In the genomic region with DNA sequence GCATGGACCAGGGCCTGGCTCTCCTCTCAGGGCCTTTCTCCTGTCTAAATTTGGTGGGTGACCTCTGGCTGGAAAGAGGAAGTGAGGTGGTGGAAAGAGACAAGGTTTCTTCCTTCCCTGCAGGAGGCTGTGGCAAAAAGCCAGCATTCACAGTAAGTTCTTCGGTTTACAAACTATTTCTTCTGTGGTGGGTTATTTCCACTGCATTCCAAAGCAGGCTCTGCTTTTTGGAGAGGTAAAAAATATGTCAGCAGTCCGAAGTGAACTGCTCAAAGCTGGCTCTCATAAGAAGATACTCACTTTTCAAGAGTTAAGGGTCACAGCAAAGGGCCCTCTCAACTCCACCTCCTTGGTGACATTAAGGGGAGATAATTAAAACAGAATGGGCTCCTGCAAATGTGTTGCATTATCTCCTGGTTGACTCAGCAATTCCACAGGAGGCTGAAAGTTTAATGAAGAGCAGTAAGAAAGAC, we compare ENCODE assay signal across 11 cellular contexts. TPM values are rescaled to one million over a fixed set of nuclear protein-coding genes. Genes with fewer than 3 reads are reported as not detected.
A peak's percentile ranks its signal among the peaks of the same experiment; 100 is the strongest.
DNase-seq lines count a peak whose midpoint lies in the region; ATAC-seq and TF ChIP-seq lines count a peak whose summit lies in the region.
"Had no signal": no experiment of that assay in that cellular context is flagged by ENCODE, and none has a peak within 500 bp of the region (broad histone marks: within the 10 kb centered on the region; RNA-seq: fewer than 3 reads in every experiment).

No MANE protein-coding gene starts in this region.

- POLR2A ChIA-PET in PC-9 (lab: Charles Lee; ENCODE audit: unreplicated experiment): no interaction called here

- no peaks in the 10 kb centered on the region for H4K20me1 ChIP-seq in PC-9 (ENCODE audit: insufficient read depth)

- CTCF ChIA-PET in PC-9 (lab: Charles Lee): no interaction called here

- no peak overlapping the region for H3K4me2 ChIP-seq in PC-9

- H3F3A ChIP-seq in PC-9 (ENCODE audit: insufficient read depth, low read depth): no peaks in the 10 kb centered on the region

- H3K4me3 ChIP-seq in left lung (no peak overlapping the region), PC-9 (no peak overlapping the region)

- TF ChIP-seq POLR2A in erythroblast (IDR thresholded peaks at IDR 0.05; ENCODE audit: low read length): no peak

- H2AFZ ChIP-seq in PC-9: no peak overlapping the region

- intact Hi-C loops in left lung (cut with DNase I): no loop called here
- intact Hi-C loops in PC-9 (cut with micrococcal nuclease; ENCODE audit: unreplicated experiment): no loop called here

- no peaks in the 10 kb centered on the region for H3K79me2 ChIP-seq in PC-9 (ENCODE audit: low read depth)

- H3K27ac ChIP-seq in left lung (no peak overlapping the region), PC-9 (no peak overlapping the region)
- H3K27ac ChIP-seq: RWPE1 had no signal

- no peaks in the 10 kb centered on the region for H3K9me2 ChIP-seq in PC-9 (ENCODE audit: insufficient read depth)

- ATAC-seq in GM18907 (IDR thresholded peaks at IDR 0.05; ENCODE audit: unreplicated experiment) (peak; percentile 51), GM19035 (IDR thresholded peaks at IDR 0.05; ENCODE audit: unreplicated experiment) (no peak), left lung (no peak)
- ATAC-seq: HCT116; natural killer cell treated with Interleukin-12 subunit alpha and Interleukin-12 subunit beta and Interleukin-15 and Interleukin-18, amount 100 ng/mL, for 72 hours had no signal

- H3K4me1 ChIP-seq in left lung (peaks cover 0 to 6% of the 10 kb centered on the region in 2 donors), PC-9 (replicated peaks; ENCODE audit: insufficient read depth) (no peaks in the 10 kb centered on the region)

- H3K36me3 ChIP-seq in left lung: no peaks in the 10 kb centered on the region
- H3K36me3 ChIP-seq in PC-9 (ENCODE audit: low read depth): no peaks in the 10 kb centered on the region

- no peak for TF ChIP-seq CTCF in left lung (IDR thresholded peaks at IDR 0.05)
- TF ChIP-seq CTCF in PC-9 (conservative IDR thresholded peaks at IDR 0.05): no peak

- H3K27me3 ChIP-seq in left lung (no peaks in the 10 kb centered on the region), PC-9 (ENCODE audit: insufficient read depth, low read depth) (no peaks in the 10 kb centered on the region)

- H3K9me3 ChIP-seq in left lung (no peaks in the 10 kb centered on the region), PC-9 (ENCODE audit: insufficient read depth, low read depth) (no peaks in the 10 kb centered on the region)

- no TSS peak for BruUV-seq in PC-9 (replicated peaks; lab: Mats Ljungman, UMichigan)

- DNase-seq in NCI-H69 (lab: John Stamatoyannopoulos, UW) (peak; percentile 69), erythroblast (lab: John Stamatoyannopoulos, UW) (peak; percentile 78 to 83), pons (ENCODE audit: low spot score) (peak; percentile 18), left lung (no peak), PC-9 (no peak), amygdala (lab: John Stamatoyannopoulos, UW) (no peak)

RNA-seq across cellular contexts. Expression of a gene that starts 48.9 kb away (rescaled TPM):
- total RNA-seq in left lung (10 to 100 TPM; 19.5 to 19.8 TPM), PC-9 (2021) (11.5 and 13.6 TPM in 2 replicates)

RNA-seq across cellular contexts. Expression of a gene that starts 50.2 kb away (rescaled TPM):
- 1 to 10 TPM; 7.8 to 8.9 TPM for total RNA-seq in left lung
- 3.2 and 3.7 TPM in 2 replicates for total RNA-seq in PC-9 (2021)

Comparison
In these comparisons a context has a peak if more than half of its experiments do, and no peak if none do; other contexts are left out.
1. DNase-seq: peak in NCI-H69 (single experiment), erythroblast (2 of 2) and pons (single experiment); none in left lung (0 of 2), PC-9 (0 of 2) and amygdala (0 of 56).